In genomic region chr6:147173140-147173539, GRCh38 we compare ENCODE assay signal across 16 cellular contexts. TPM values are rescaled to one million over a fixed set of nuclear protein-coding genes. Genes with fewer than 3 reads are reported as not detected.
DNase-seq lines count a peak whose midpoint lies in the region; ATAC-seq and TF ChIP-seq lines count a peak whose summit lies in the region.
"Had no signal": no experiment of that assay in that cellular context is flagged by ENCODE, and none has a peak within 500 bp of the region (broad histone marks: within the 10 kb centered on the region; RNA-seq: fewer than 3 reads in every experiment).

No MANE protein-coding gene starts in this region.

- no peak overlapping the region for H3K4ac ChIP-seq in IMR-90 (ENCODE audit: low read depth, low read length)

- no peak overlapping the region for H3K23ac ChIP-seq in IMR-90 (ENCODE audit: low read depth, low read length)

- TF ChIP-seq CTCF in IMR-90 (conservative IDR thresholded peaks at IDR 0.05; ENCODE audit: low read depth, low read length) (no peak), RWPE2 (IDR thresholded peaks at IDR 0.05; ENCODE audit: poor library complexity, severe bottlenecking) (no peak), transverse colon (IDR thresholded peaks at IDR 0.05) (no peak)

- H3K27ac ChIP-seq in IMR-90 (ENCODE audit: insufficient read depth, low read length) = no peak overlapping the region
- peak overlapping the region; percentile 96 for H3K27ac ChIP-seq in RWPE2 (ENCODE audit: poor library complexity, severe bottlenecking)
- no peak overlapping the region for H3K27ac ChIP-seq in transverse colon
- H3K27ac ChIP-seq: A549, C4-2B had no signal

- H3K27me3 ChIP-seq in IMR-90 (ENCODE audit: control insufficient read depth, insufficient read depth, low read length) (no peaks in the 10 kb centered on the region), RWPE2 (ENCODE audit: insufficient read depth, poor library complexity, severe bottlenecking) (no peaks in the 10 kb centered on the region), transverse colon (no peaks in the 10 kb centered on the region)
- H3K27me3 ChIP-seq: BE2C had no signal

- no peaks in the 10 kb centered on the region for H3K36me3 Mint-ChIP-seq in activated naive CD4-positive, alpha-beta T cell treated with anti-CD3 and anti-CD28 coated beads, Interleukin-2, amount 50 U/mL, for 72 hours
- H3K36me3 Mint-ChIP-seq in activated T-helper 17 cell treated with anti-CD3 and anti-CD28 coated beads, Interleukin-2, amount 50 U/mL, for 72 hours (ENCODE audit: low read depth) = no peaks in the 10 kb centered on the region
- H3K36me3 Mint-ChIP-seq: CD4-positive, alpha-beta memory T cell had no signal

- POLR2A ChIA-PET in IMR-90 (lab: Charles Lee; ENCODE audit: unreplicated experiment) = no interaction called here

- no peak overlapping the region for H3K4me3 ChIP-seq in IMR-90 (ENCODE audit: insufficient read depth, low read depth, low read length)
- no peak overlapping the region for H3K4me3 ChIP-seq in RWPE2 (ENCODE audit: severe bottlenecking)
- no peak overlapping the region for H3K4me3 ChIP-seq in transverse colon
- H3K4me3 ChIP-seq: A549 had no signal

- H2BK120ac ChIP-seq in IMR-90 (ENCODE audit: low read depth, low read length) = no peak overlapping the region

- TF ChIP-seq RAD21 in IMR-90 (IDR thresholded peaks at IDR 0.05; ENCODE audit: low read length) = no peak

- no peak overlapping the region for H4K5ac ChIP-seq in IMR-90 (ENCODE audit: low read depth, low read length)

- no peaks in the 10 kb centered on the region for H3K9me3 ChIP-seq in IMR-90 (ENCODE audit: control insufficient read depth, insufficient read depth, low read length)
- no peaks in the 10 kb centered on the region for H3K9me3 ChIP-seq in RWPE2 (ENCODE audit: severe bottlenecking)
- no peaks in the 10 kb centered on the region for H3K9me3 ChIP-seq in transverse colon
- H3K9me3 ChIP-seq: A549, BE2C, Caco-2 had no signal

- no TSS peak for BruUV-seq in IMR-90 (replicated peaks; lab: Mats Ljungman, UMichigan)

- CTCF ChIA-PET in IMR-90 (lab: Yijun Ruan, JAX) = no interaction called here

- no peak for TF ChIP-seq POLR2A in IMR-90 (IDR thresholded peaks at IDR 0.05; ENCODE audit: low read depth, low read length)
- TF ChIP-seq POLR2A in transverse colon (IDR thresholded peaks at IDR 0.05) = no peak

- intact Hi-C loops in IMR-90 (cut with micrococcal nuclease) = no loop called here
- intact Hi-C loops in transverse colon (cut with DNase I; ENCODE audit: low total_unique reads) = no loop called here

- DNase-seq in IMR-90 = no peak
- DNase-seq in RWPE2 (ENCODE audit: low spot score) = no peak
- peak; percentile 13 for DNase-seq in amniotic epithelial cell (ENCODE audit: low read depth)
- DNase-seq in activated naive CD4-positive, alpha-beta T cell treated with anti-CD3 and anti-CD28 coated beads, Interleukin-2, amount 50 U/mL, for 72 hours (ENCODE audit: low spot score in 2 of 2) = no peak
- DNase-seq in transverse colon = no peak
- DNase-seq: BE2C; Caco-2; CD4-positive, alpha-beta memory T cell; DND-41; GF-D8; HCEC 1CT; HFFc6 had no signal

- no peak overlapping the region for H3K18ac ChIP-seq in IMR-90 (ENCODE audit: low read depth, low read length)

- WGBS in IMR-90 (ENCODE audit: extremely low coverage in 2 of 2, insufficient read length in 1 of 2), 2 experiments = no CpG with 5 or more reads among the region's 5 CpGs
- WGBS in transverse colon (ENCODE audit: low coverage in 1 of 2), 2 donors = 50 to 56% methylated on average over 2 to 5 of the region's 5 CpGs

- no peak overlapping the region for H3K14ac ChIP-seq in IMR-90 (replicated peaks; ENCODE audit: low read depth, low read length)

- H2BK5ac ChIP-seq in IMR-90 (ENCODE audit: low read depth, low read length, poor library complexity, severe bottlenecking) = no peak overlapping the region

- H3K9me1 ChIP-seq in IMR-90 (ENCODE audit: insufficient read depth, low read length) = no peaks in the 10 kb centered on the region

- no peak overlapping the region for H3K9ac ChIP-seq in IMR-90 (ENCODE audit: low read depth, low read length)

- H3K79me1 ChIP-seq in IMR-90 (ENCODE audit: low read depth in 1 of 2, low read length in 2 of 2) = no peaks in the 10 kb centered on the region

- H3K4me3 Mint-ChIP-seq in activated T-helper 17 cell treated with anti-CD3 and anti-CD28 coated beads, Interleukin-2, amount 50 U/mL, for 72 hours = no peak overlapping the region
- H3K4me3 Mint-ChIP-seq: CD4-positive, alpha-beta memory T cell; HFFc6 had no signal

- no peaks in the 10 kb centered on the region for H3K9me3 Mint-ChIP-seq in activated naive CD4-positive, alpha-beta T cell treated with anti-CD3 and anti-CD28 coated beads, Interleukin-2, amount 50 U/mL, for 72 hours
- H3K9me3 Mint-ChIP-seq in activated T-helper 17 cell treated with anti-CD3 and anti-CD28 coated beads, Interleukin-2, amount 50 U/mL, for 72 hours = no peaks in the 10 kb centered on the region
- H3K9me3 Mint-ChIP-seq: CD4-positive, alpha-beta memory T cell; HFFc6 had no signal

- H2AK9ac ChIP-seq in IMR-90 (replicated peaks; ENCODE audit: low read depth, low read length, poor library complexity) = no peak overlapping the region

- no peak overlapping the region for H3K4me2 ChIP-seq in IMR-90 (ENCODE audit: low read depth, low read length)
- H3K4me2 ChIP-seq: A549 had no signal

- peak overlapping the region; percentile 6; the same call in 1 of the 2 replicates for H4K91ac ChIP-seq in IMR-90 (ENCODE audit: insufficient read depth, low read depth, low read length)

- no peaks in the 10 kb centered on the region for H3K27me3 Mint-ChIP-seq in activated T-helper 17 cell treated with anti-CD3 and anti-CD28 coated beads, Interleukin-2, amount 50 U/mL, for 72 hours
- H3K27me3 Mint-ChIP-seq: CD4-positive, alpha-beta memory T cell had no signal

- no peak overlapping the region for H2AFZ ChIP-seq in IMR-90 (replicated peaks; ENCODE audit: low read length, poor library complexity)

- no peak overlapping the region for H3K56ac ChIP-seq in IMR-90 (ENCODE audit: extremely low read depth, insufficient read depth, low read length)

- no peaks in the 10 kb centered on the region for H3K4me1 Mint-ChIP-seq in activated T-helper 17 cell treated with anti-CD3 and anti-CD28 coated beads, Interleukin-2, amount 50 U/mL, for 72 hours
- H3K4me1 Mint-ChIP-seq: CD4-positive, alpha-beta memory T cell had no signal

- H3K36me3 ChIP-seq in IMR-90 (ENCODE audit: control insufficient read depth, insufficient read depth, low read length) = no peaks in the 10 kb centered on the region
- H3K36me3 ChIP-seq in RWPE2 (ENCODE audit: low read depth) = no peaks in the 10 kb centered on the region
- H3K36me3 ChIP-seq in transverse colon = no peaks in the 10 kb centered on the region
- H3K36me3 ChIP-seq: BE2C had no signal

- H3K4me1 ChIP-seq in IMR-90 (ENCODE audit: control insufficient read depth, insufficient read depth, low read length) (peaks cover 5% of the 10 kb centered on the region), RWPE2 (ENCODE audit: insufficient read depth, poor library complexity, severe bottlenecking) (peaks cover 43% of the 10 kb centered on the region), transverse colon (no peaks in the 10 kb centered on the region)

- no peak overlapping the region for H4K8ac ChIP-seq in IMR-90 (ENCODE audit: low read depth in 2 of 2, low read length in 2 of 2)

- H2AK5ac ChIP-seq in IMR-90 (ENCODE audit: low read depth, low read length) = no peak overlapping the region

- ATAC-seq in IMR-90 (ENCODE audit: low read depth) = no peak
- ATAC-seq in RWPE2 (ENCODE audit: low read depth) = no peak
- ATAC-seq in activated naive CD4-positive, alpha-beta T cell treated with anti-CD3 and anti-CD28 coated beads, Interleukin-2, amount 50 U/mL, for 72 hours = no peak
- ATAC-seq in activated T-helper 17 cell treated with anti-CD3 and anti-CD28 coated beads, Interleukin-2, amount 50 U/mL, for 72 hours (replicated peaks) = no peak
- ATAC-seq in HG03378 (IDR thresholded peaks at IDR 0.05; ENCODE audit: unreplicated experiment) = no peak
- ATAC-seq: A549 had no signal

- H2BK20ac ChIP-seq in IMR-90 (ENCODE audit: low read depth, low read length) = no peak overlapping the region

- dilution Hi-C loops in IMR-90 (cut with HindIII; ENCODE audit: low sequenced_read_pairs, unreplicated experiment) = no loop called here

- in situ Hi-C loops in IMR-90 (cut with MboI; ENCODE audit: low sequenced_read_pairs) = no loop called here
- in situ Hi-C loops in transverse colon (cut with MboI; ENCODE audit: low pct_ligation_motif_present in 1 of 4, low pct_unique_long_range_greater_than_20kb in 1 of 4, low sequenced_read_pairs in 3 of 4) = no loop called here

- no peaks in the 10 kb centered on the region for H4K20me1 ChIP-seq in IMR-90 (ENCODE audit: insufficient read depth, low read length)

- no peak for TF ChIP-seq EP300 in transverse colon (IDR thresholded peaks at IDR 0.05; ENCODE audit: low read depth)

- H2BK15ac ChIP-seq in IMR-90 (ENCODE audit: low read depth, low read length) = no peak overlapping the region; the same call in 2 of the 3 replicates

- H3K27ac Mint-ChIP-seq in activated naive CD4-positive, alpha-beta T cell treated with anti-CD3 and anti-CD28 coated beads, Interleukin-2, amount 50 U/mL, for 72 hours = no peak overlapping the region
- no peak overlapping the region for H3K27ac Mint-ChIP-seq in activated T-helper 17 cell treated with anti-CD3 and anti-CD28 coated beads, Interleukin-2, amount 50 U/mL, for 72 hours
- H3K27ac Mint-ChIP-seq: CD4-positive, alpha-beta memory T cell; HFFc6 had no signal

TF ChIP-seq in IMR-90, 13 proteins besides CTCF, POLR2A, EP300 and RAD21:
- no peak for TF ChIP-seq MXI1 (IDR thresholded peaks at IDR 0.05; ENCODE audit: borderline replicate concordance, low read depth, low read length)

RNA-seq across cellular contexts. Expression of gene STXBP5, which starts 31.1 kb away (rescaled TPM):
- total RNA-seq in IMR-90 (2012; rRNA removed) = 46.4 and 48.0 TPM in 2 replicates
- polyA plus RNA-seq in IMR-90 (2012; rRNA removed) = 11.3 and 13.2 TPM in 2 replicates
- 2.4 and 5.7 TPM in 2 replicates for polyA plus RNA-seq in IMR-90 (2012; cell fraction: cytosol; rRNA removed)
- polyA plus RNA-seq in IMR-90 (2012; cell fraction: nucleus; rRNA removed; ENCODE audit: low replicate concordance) = 3.6 and 31.2 TPM in 2 replicates
- total RNA-seq in activated naive CD4-positive, alpha-beta T cell treated with anti-CD3 and anti-CD28 coated beads, Interleukin-2, amount 50 U/mL, for 72 hours = 10 to 100 TPM in 1 of 2 donors, 1 to 10 TPM in 1; 5.7 to 17.7 TPM
- 10 to 100 TPM; 58.7 to 99.5 (median 85.0) TPM for total RNA-seq in transverse colon
- total RNA-seq in activated T-helper 17 cell treated with anti-CD3 and anti-CD28 coated beads, Interleukin-2, amount 50 U/mL, for 72 hours = 10 to 100 TPM; 13.0 to 20.2 TPM
